Comparison of ENCODE assay signal across 24 cellular contexts in the genomic region with DNA sequence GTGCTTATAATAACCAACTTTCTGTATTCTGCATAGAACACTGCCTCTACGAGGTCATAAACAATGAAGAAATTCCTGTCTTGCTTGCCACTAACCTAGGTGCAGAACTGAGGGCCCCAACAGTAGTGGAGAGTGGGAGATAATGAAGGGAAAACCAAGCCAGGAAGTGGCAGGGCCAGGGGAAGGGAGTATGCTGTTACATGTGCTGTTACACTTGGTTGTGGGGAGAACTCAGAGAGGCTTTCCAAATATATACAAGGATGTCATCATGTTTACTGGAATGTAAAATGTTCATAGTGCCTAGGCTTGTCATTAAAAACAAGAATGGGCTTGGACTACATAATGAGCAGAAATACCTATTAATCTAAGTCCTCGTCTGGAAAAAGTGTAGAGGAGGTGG. TPM values are rescaled to one million over a fixed set of nuclear protein-coding genes. Genes with fewer than 3 reads are reported as not detected.
"Had no signal": no experiment of that assay in that cellular context is flagged by ENCODE, and none has a peak within 500 bp of the region (broad histone marks: within the 10 kb centered on the region; RNA-seq: fewer than 3 reads in every experiment).

No MANE protein-coding gene starts in this region.

- H3K27me3 ChIP-seq: esophagus squamous epithelium, right lobe of liver, tibial artery, upper lobe of left lung, uterus had no signal

- ATAC-seq: gastroesophageal sphincter; left cardiac atrium; psoas muscle; stimulated activated effector memory CD8-positive, alpha-beta T cell treated with anti-CD3 and anti-CD28 coated beads, Interleukin-12 subunit alpha, Interleukin-12 subunit beta, amount 100 ng/mL, for 72 hours; stimulated activated naive CD8-positive, alpha-beta T cell treated with anti-CD3 and anti-CD28 coated beads, Interleukin-15, Interleukin-2, amounts not matched to agents 100 U/mL and 50 U/mL, for 24 hours had no signal

- H3K9me3 ChIP-seq: esophagus squamous epithelium, psoas muscle, right lobe of liver, tibial artery, upper lobe of left lung, uterus had no signal

- H3K27ac ChIP-seq: gastroesophageal sphincter, left ventricle myocardium inferior, psoas muscle, right lobe of liver, tibial artery, uterus had no signal

- H3K4me3 ChIP-seq: esophagus squamous epithelium, gastroesophageal sphincter, left ventricle myocardium inferior, lung, psoas muscle, right lobe of liver, tibial artery, upper lobe of left lung, uterus had no signal

- H3K36me3 ChIP-seq: esophagus squamous epithelium, gastroesophageal sphincter, left ventricle myocardium inferior, right lobe of liver, tibial artery, upper lobe of left lung, uterus had no signal

- H3K4me1 ChIP-seq: gastroesophageal sphincter, psoas muscle, right lobe of liver, tibial artery, uterus had no signal

- DNase-seq: effector memory CD4-positive, alpha-beta T cell; esophagus squamous epithelium; foreskin fibroblast; immature natural killer cell; kidney; left cardiac atrium; left ventricle myocardium inferior; mesendoderm; naive B cell; nephron progenitor cell; psoas muscle; retina; right lobe of liver; stimulated activated CD4-positive, alpha-beta T cell treated with anti-CD3 and anti-CD28 coated beads, Interleukin-4, amount 100 ng/mL, for 1 hour; stimulated activated CD8-positive, alpha-beta memory T cell treated with anti-CD3 and anti-CD28 coated beads, Interleukin-4, amount 100 ng/mL, for 48 hours; stimulated activated naive CD8-positive, alpha-beta T cell treated with anti-CD3 and anti-CD28 coated beads, Interleukin-15, Interleukin-2, amounts not matched to agents 100 U/mL and 50 U/mL, for 24 hours; tibial artery; uterus had no signal

RNA-seq across cellular contexts. Expression of gene NHLH2, which starts 31.1 kb away (rescaled TPM):
- total RNA-seq: gastroesophageal sphincter, kidney, left cardiac atrium, left ventricle myocardium inferior, omental fat pad, psoas muscle, right lobe of liver, uterus had no signal

RNA-seq across cellular contexts. Expression of gene CASQ2, which starts 41.3 kb away (rescaled TPM):
- total RNA-seq: epithelial cell of proximal tubule had no signal
